Comparison of ENCODE assay signal across 23 cellular contexts in genomic region chr7:112252691-112253090, GRCh38. TPM values are rescaled to one million over a fixed set of nuclear protein-coding genes. Genes with fewer than 3 reads are reported as not detected.
DNase-seq lines count a peak whose midpoint lies in the region; ATAC-seq, FAIRE-seq and TF ChIP-seq lines count a peak whose summit lies in the region.
"Had no signal": no experiment of that assay in that cellular context is flagged by ENCODE, and none has a peak within 500 bp of the region (broad histone marks: within the 10 kb centered on the region; RNA-seq: fewer than 3 reads in every experiment).

No MANE protein-coding gene starts in this region.

- FAIRE-seq in K562 (lab: Jason Lieb, UNC), result no peak
- FAIRE-seq: GM12891 had no signal

- H3K9me1 ChIP-seq in K562 (ENCODE audit: control insufficient read depth, insufficient read depth, low read length), result no peaks in the 10 kb centered on the region

- WGBS in HUES64, result 55% methylated on average over 3 of the region's 3 CpGs
- 29% methylated on average over 3 of the region's 3 CpGs for WGBS in K562 (ENCODE audit: insufficient coverage, low coverage, missing lambda C conversion rate)
- 72 to 96% methylated on average over 3 of the region's 3 CpGs for WGBS in transverse colon (ENCODE audit: low coverage in 1 of 2), 2 donors
- 63% methylated on average over 3 of the region's 3 CpGs for WGBS in prostate gland

- ATAC-seq in K562, result no peak

- no peaks in the 10 kb centered on the region for H4K20me1 ChIP-seq in K562 (replicated peaks; ENCODE audit: control insufficient read depth, insufficient read depth, low read length)

- H3K36me3 ChIP-seq in HUES64 (ENCODE audit: insufficient read depth, low read length), result no peaks in the 10 kb centered on the region
- no peaks in the 10 kb centered on the region for H3K36me3 ChIP-seq in K562 (ENCODE audit: control insufficient read depth, insufficient read depth, low read length)
- no peaks in the 10 kb centered on the region for H3K36me3 ChIP-seq in iPS-20b (ENCODE audit: insufficient read depth, low read depth, low read length)
- H3K36me3 ChIP-seq in transverse colon, result no peaks in the 10 kb centered on the region
- no peaks in the 10 kb centered on the region for H3K36me3 ChIP-seq in prostate gland
- H3K36me3 ChIP-seq: BLaER1, HAP-1, MG63 had no signal

- DNase-seq in K562 (ENCODE audit: extremely low read depth in 1 of 4, low spot score in 3 of 4), result no peak
- DNase-seq in superior temporal gyrus (ENCODE audit: extremely low spot score), result peak; percentile 38
- DNase-seq in transverse colon, result no peak
- DNase-seq in prostate gland (ENCODE audit: low spot score), result no peak
- DNase-seq in GM10266 (ENCODE audit: extremely low spot score), result no peak
- DNase-seq: Calu3; CD4-positive, alpha-beta memory T cell; DMS53; EL; Kasumi-1; MG63; NCI-H1092 treated with DMSO at 0.1 percent for 48 hours; NCI-H146; NCI-H2029 treated with DMSO at 0.1 percent for 48 hours; NCI-H748 treated with DMSO at 0.1 percent for 48 hours; NK-92 treated with Interleukin-12 subunit alpha and Interleukin-12 subunit beta, amount 100 ng/mL, for 24 hours; Right ventricle myocardium superior had no signal

- no peak for TF ChIP-seq RAD21 in K562 (CRISPR knock-in tag; conservative IDR thresholded peaks at IDR 0.05 in 1 of 2, IDR thresholded peaks at IDR 0.05 in 1 of 2)

- 0 out of 2 replicates have a peak overlapping the region, but pooled peaks have one; percentile 10 for H3K27ac ChIP-seq in HUES64 (ENCODE audit: low read depth, low read length)
- H3K27ac ChIP-seq in K562 (ENCODE audit: extremely low read depth, low read depth, low read length), result no peak overlapping the region
- no peak overlapping the region for H3K27ac ChIP-seq in iPS-20b (ENCODE audit: low read length)
- no peak overlapping the region for H3K27ac ChIP-seq in transverse colon
- H3K27ac ChIP-seq in prostate gland, result no peak overlapping the region
- H3K27ac ChIP-seq: BLaER1 had no signal

- TF ChIP-seq EP300 in K562 (IDR thresholded peaks at IDR 0.05; ENCODE audit: low read length) (no peak), transverse colon (IDR thresholded peaks at IDR 0.05; ENCODE audit: low read depth) (no peak)

- CTCF ChIA-PET in K562 (lab: Yijun Ruan, JAX; ENCODE audit: low intra/inter-chr PET ratio), result no interaction called here

- POLR2A ChIA-PET in K562 (lab: Yijun Ruan, JAX), result no interaction called here

- H3K9me3 ChIP-seq in HUES64 (ENCODE audit: insufficient read depth, low read depth, low read length) (no peaks in the 10 kb centered on the region), K562 (replicated peaks; ENCODE audit: control insufficient read depth, insufficient read depth, low read depth, low read length) (no peaks in the 10 kb centered on the region), iPS-20b (ENCODE audit: insufficient read depth, low read depth, low read length) (no peaks in the 10 kb centered on the region), transverse colon (no peaks in the 10 kb centered on the region), prostate gland (no peaks in the 10 kb centered on the region)
- H3K9me3 ChIP-seq: BLaER1, HAP-1, MG63 had no signal

- H3K79me2 ChIP-seq in K562 (ENCODE audit: control insufficient read depth, insufficient read depth, low read length), result no peaks in the 10 kb centered on the region

- no peak overlapping the region for H2AFZ ChIP-seq in K562 (ENCODE audit: low read depth, low read length)

- no peak for TF ChIP-seq CTCF in K562 (IDR thresholded peaks at IDR 0.05 in 2 of 3, conservative IDR thresholded peaks at IDR 0.05 in 1 of 3; ENCODE audit: insufficient read depth in 2 of 3, low read depth in 1 of 3, low read length in 3 of 3)
- no peak for TF ChIP-seq CTCF in transverse colon (IDR thresholded peaks at IDR 0.05)
- no peak for TF ChIP-seq CTCF in prostate gland (IDR thresholded peaks at IDR 0.05)
- no peak for TF ChIP-seq CTCF in GM10266 (IDR thresholded peaks at IDR 0.05; ENCODE audit: control insufficient read depth, insufficient read depth, low read depth, missing control alignments)

- no TSS peak for BruUV-seq in K562 (replicated peaks; lab: Mats Ljungman, UMichigan)

- TF ChIP-seq POLR2A in K562 (conservative IDR thresholded peaks at IDR 0.05) (no peak), transverse colon (IDR thresholded peaks at IDR 0.05) (no peak), prostate gland (IDR thresholded peaks at IDR 0.05) (no peak)

- no peak overlapping the region for H3K4me2 ChIP-seq in K562 (ENCODE audit: insufficient read depth, low read length)
- H3K4me2 ChIP-seq: BLaER1 had no signal

- intact Hi-C loops in K562 (cut with micrococcal nuclease), result no loop called here
- intact Hi-C loops in transverse colon (cut with DNase I; ENCODE audit: low total_unique reads), result no loop called here
- intact Hi-C loops in prostate gland (cut with DNase I), result no loop called here

- in situ Hi-C loops in K562 (cut with MboI), result no loop called here
- in situ Hi-C loops in transverse colon (cut with MboI; ENCODE audit: low pct_ligation_motif_present in 1 of 4, low pct_unique_long_range_greater_than_20kb in 1 of 4, low sequenced_read_pairs in 3 of 4), result no loop called here

- peaks cover 70% of the 10 kb centered on the region for H3K4me1 ChIP-seq in HUES64 (ENCODE audit: insufficient read depth, low read length)
- H3K4me1 ChIP-seq in K562 (replicated peaks in 1 of 2; ENCODE audit: control insufficient read depth in 2 of 2, insufficient read depth in 2 of 2, low read length in 2 of 2), result no peaks in the 10 kb centered on the region
- peaks cover 68% of the 10 kb centered on the region for H3K4me1 ChIP-seq in iPS-20b (ENCODE audit: insufficient read depth, low read length)
- peaks cover 0 to 5% (median 0%) of the 10 kb centered on the region in 4 donors for H3K4me1 ChIP-seq in transverse colon
- H3K4me1 ChIP-seq in prostate gland (replicated peaks), result no peaks in the 10 kb centered on the region

- H3K27me3 ChIP-seq in HUES64 (ENCODE audit: insufficient read depth, low read length), result peaks cover 45% of the 10 kb centered on the region
- H3K27me3 ChIP-seq in K562 (ENCODE audit: control insufficient read depth in 2 of 2, insufficient read depth in 2 of 2, low read length in 2 of 2), result peaks cover 0 to 4% of the 10 kb centered on the region in 2 experiments; a peak in 2 of 5 replicates
- H3K27me3 ChIP-seq in iPS-20b (ENCODE audit: insufficient read depth, low read length), result peaks cover 43% of the 10 kb centered on the region
- no peaks in the 10 kb centered on the region for H3K27me3 ChIP-seq in transverse colon
- H3K27me3 ChIP-seq in prostate gland (replicated peaks; ENCODE audit: insufficient read depth), result no peaks in the 10 kb centered on the region
- H3K27me3 ChIP-seq: BLaER1, MG63 had no signal

- no peak overlapping the region for H3K4me3 ChIP-seq in HUES64 (ENCODE audit: low read length)
- no peak overlapping the region for H3K4me3 ChIP-seq in K562
- peak overlapping the region; percentile 13; the same call in 1 of the 2 replicates for H3K4me3 ChIP-seq in iPS-20b (ENCODE audit: low read length)
- no peak overlapping the region for H3K4me3 ChIP-seq in transverse colon
- H3K4me3 ChIP-seq in prostate gland, result no peak overlapping the region
- H3K4me3 ChIP-seq: BLaER1, HAP-1, MG63 had no signal

- H3K9ac ChIP-seq in HUES64 (ENCODE audit: low read depth, low read length) (no peak overlapping the region), K562 (ENCODE audit: insufficient read depth in 1 of 2, low read depth in 2 of 2, low read length in 2 of 2) (no peak overlapping the region), iPS-20b (ENCODE audit: low read depth, low read length) (no peak overlapping the region)
- H3K9ac ChIP-seq: BLaER1 had no signal

RNA-seq across cellular contexts. Expression of gene ZNF277, which starts 46.2 kb away (rescaled TPM):
- polyA plus RNA-seq in HUES64 (2013, experiment 1 of 2), result 19.8 TPM
- 22.9 TPM for polyA plus RNA-seq in HUES64 (2013, experiment 2 of 2)
- total RNA-seq in K562 (2011; cell fraction: chromatin; rRNA removed; ENCODE audit: low replicate concordance), result 7.6 and 23.6 TPM in 2 replicates
- 11.6 and 14.0 TPM in 2 replicates for total RNA-seq in K562 (2011; cell fraction: nucleolus; rRNA removed)
- 13.6 and 16.2 TPM in 2 replicates for total RNA-seq in K562 (2011; cell fraction: nucleoplasm; rRNA removed)
- total RNA-seq in K562 (2014; rRNA removed), result 14.3 and 18.8 TPM in 2 replicates
- 33.5 and 42.0 TPM in 2 replicates for total RNA-seq in K562 (2014; rRNA removed; fragmentation: Illumina TruSeq; extraction: Trizol)
- total RNA-seq in K562 (2015; rRNA removed; fragmentation: Illumina TruSeq; extraction: Trizol), result 27.6 and 29.5 TPM in 2 replicates
- total RNA-seq in K562 (2021), result 18.5 and 20.3 TPM in 2 replicates
- 25.0 and 28.7 TPM in 2 replicates for polyA plus RNA-seq in K562 (2011; rRNA removed)
- polyA plus RNA-seq in K562 (2011; cell fraction: cytosol; rRNA removed), result 3.1 and 9.3 TPM in 2 replicates
- 4.4 and 7.7 TPM in 2 replicates for polyA plus RNA-seq in K562 (2011; cell fraction: nucleus; rRNA removed)
- polyA plus RNA-seq in K562 (2012), result 16.5 and 55.5 TPM in 2 replicates
- 29.4 and 29.8 TPM in 2 replicates for polyA plus RNA-seq in K562 (2014; fragmentation: Illumina TruSeq; extraction: Trizol)
- polyA plus RNA-seq in K562 (2014; fragmentation: Nextera tagmentation; extraction: Ambion mirVana), result 10 to 100 TPM; 27.4 to 27.7 TPM
- 19.3 and 20.7 TPM in 2 replicates for polyA plus RNA-seq in K562 (2014; rRNA removed)
- polyA minus RNA-seq in K562 (2011; rRNA and poly(A)+ RNA removed), result 31.5 and 38.3 TPM in 2 replicates
- polyA minus RNA-seq in K562 (2011; cell fraction: cytosol; rRNA and poly(A)+ RNA removed), result 18.6 and 19.1 TPM in 2 replicates
- polyA minus RNA-seq in K562 (2011; cell fraction: nucleus; rRNA and poly(A)+ RNA removed), result 17.2 and 19.0 TPM in 2 replicates
- total RNA-seq in transverse colon, result 10 to 100 TPM in 3 of 4 donors, 1 to 10 TPM in 1; 2.2 to 27.6 (median 24.1) TPM
- 10 to 100 TPM; 23.0 to 33.1 TPM for total RNA-seq in prostate gland

RNA-seq across cellular contexts. Expression of gene DOCK4, which starts 46.5 kb away (rescaled TPM):
- polyA plus RNA-seq in HUES64 (2013, experiment 1 of 2), result 13.9 TPM
- 14.3 TPM for polyA plus RNA-seq in HUES64 (2013, experiment 2 of 2)
- 15.9 and 23.4 TPM in 2 replicates for total RNA-seq in K562 (2011; cell fraction: chromatin; rRNA removed; ENCODE audit: low replicate concordance)
- total RNA-seq in K562 (2011; cell fraction: nucleolus; rRNA removed), result 3.8 and 8.0 TPM in 2 replicates
- total RNA-seq in K562 (2011; cell fraction: nucleoplasm; rRNA removed), result 10.6 and 11.6 TPM in 2 replicates
- 1.5 and 2.0 TPM in 2 replicates for total RNA-seq in K562 (2014; rRNA removed)
- 2.1 and 2.3 TPM in 2 replicates for total RNA-seq in K562 (2014; rRNA removed; fragmentation: Illumina TruSeq; extraction: Trizol)
- total RNA-seq in K562 (2015; rRNA removed; fragmentation: Illumina TruSeq; extraction: Trizol), result 1.7 and 2.1 TPM in 2 replicates
- total RNA-seq in K562 (2021), result 3.8 and 4.9 TPM in 2 replicates
- polyA plus RNA-seq in K562 (2011; rRNA removed), result 3.7 and 5.7 TPM in 2 replicates
- polyA plus RNA-seq in K562 (2011; cell fraction: cytosol; rRNA removed), result 1.2 and 1.7 TPM in 2 replicates
- 18.4 and 29.9 TPM in 2 replicates for polyA plus RNA-seq in K562 (2011; cell fraction: nucleus; rRNA removed)
- polyA plus RNA-seq in K562 (2012), result 1.9 and 2.4 TPM in 2 replicates
- 1.8 and 2.9 TPM in 2 replicates for polyA plus RNA-seq in K562 (2014; fragmentation: Illumina TruSeq; extraction: Trizol)
- under 1 TPM; 0.42 to 0.45 TPM for polyA plus RNA-seq in K562 (2014; fragmentation: Nextera tagmentation; extraction: Ambion mirVana)
- 3.3 and 3.8 TPM in 2 replicates for polyA plus RNA-seq in K562 (2014; rRNA removed)
- 4.3 and 6.8 TPM in 2 replicates for polyA minus RNA-seq in K562 (2011; rRNA and poly(A)+ RNA removed)
- polyA minus RNA-seq in K562 (2011; cell fraction: cytosol; rRNA and poly(A)+ RNA removed), result 1.1 and 1.2 TPM in 2 replicates
- polyA minus RNA-seq in K562 (2011; cell fraction: nucleus; rRNA and poly(A)+ RNA removed), result 10.6 and 13.5 TPM in 2 replicates
- 10 to 100 TPM; 12.7 to 28.4 (median 19.5) TPM for total RNA-seq in transverse colon
- 10 to 100 TPM; 21.8 to 37.4 TPM for total RNA-seq in prostate gland
- polyA plus RNA-seq: IgD-negative memory B cell had no signal
